Comparison of ENCODE assay signal across 8 cellular contexts in the genomic region with DNA sequence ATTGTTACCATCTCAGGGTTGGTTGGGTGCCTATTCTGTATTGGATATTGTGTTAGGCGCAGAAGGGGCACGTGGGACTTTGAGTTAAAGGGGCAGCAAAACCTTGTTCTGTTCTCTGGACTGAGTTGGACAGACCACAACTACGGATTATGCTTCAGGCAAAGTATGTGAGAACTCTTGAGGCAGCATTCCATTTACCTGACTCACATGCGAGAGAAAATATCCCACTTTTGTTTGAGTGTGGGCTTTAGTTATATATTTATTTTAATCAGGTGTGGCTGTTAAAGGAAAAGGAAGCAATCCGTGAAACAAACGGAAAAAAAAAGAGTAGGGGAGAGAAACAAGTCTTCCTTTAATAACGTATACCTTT. TPM values are rescaled to one million over a fixed set of nuclear protein-coding genes. Genes with fewer than 3 reads are reported as not detected.
A peak's percentile ranks its signal among the peaks of the same experiment; 100 is the strongest.
DNase-seq lines count a peak whose midpoint lies in the region.

No MANE protein-coding gene starts in this region.

- H3K4me1 Mint-ChIP-seq in activated CD4-positive, alpha-beta T cell treated with anti-CD3 and anti-CD28 coated beads, Interleukin-2, amount 10 ng/mL, durations not matched to agents 7 days and 5 days: peaks cover 21% of the 10 kb centered on the region

- no peak overlapping the region for H3K14ac ChIP-seq in neuronal stem cell (ENCODE audit: low read length)

- H3K9ac ChIP-seq in neuronal stem cell (ENCODE audit: low read depth, low read length, poor library complexity): no peak overlapping the region

- no peak overlapping the region for H2BK5ac ChIP-seq in neuronal stem cell (ENCODE audit: low read length)

- CTCF ChIA-PET in activated CD4-positive, alpha-beta T cell treated with anti-CD3 and anti-CD28 coated beads, Interleukin-2, amount 10 ng/mL, durations not matched to agents 7 days and 5 days (lab: Charles Lee): no interaction called here

- no peak overlapping the region for H2BK120ac ChIP-seq in neuronal stem cell (ENCODE audit: low read depth, low read length)

- H2BK12ac ChIP-seq in neuronal stem cell (ENCODE audit: low read length): no peak overlapping the region

- no peak overlapping the region for H3K4ac ChIP-seq in neuronal stem cell (ENCODE audit: low read length)

- H3K79me1 ChIP-seq in neuronal stem cell (ENCODE audit: low read depth, low read length): no peaks in the 10 kb centered on the region

- peaks cover 0 to 19% (median 4%) of the 10 kb centered on the region in 3 experiments for H3K27me3 ChIP-seq in neuronal stem cell (ENCODE audit: control insufficient read depth in 3 of 3, insufficient read depth in 3 of 3, low read depth in 1 of 3, low read length in 3 of 3)

- H3K23ac ChIP-seq in neuronal stem cell (ENCODE audit: low read depth, low read length, poor library complexity): no peak overlapping the region

- no peak overlapping the region for H4K91ac ChIP-seq in neuronal stem cell (ENCODE audit: low read depth, low read length, poor library complexity)

- POLR2A ChIA-PET in activated CD4-positive, alpha-beta T cell treated with anti-CD3 and anti-CD28 coated beads, Interleukin-2, amount 10 ng/mL, durations not matched to agents 7 days and 5 days (lab: Charles Lee): no interaction called here

- no peak for DNase-seq in activated CD4-positive, alpha-beta T cell treated with anti-CD3 and anti-CD28 coated beads, Interleukin-2, amount 10 ng/mL, durations not matched to agents 7 days and 5 days
- DNase-seq in activated CD4-positive, alpha-beta T cell treated with anti-CD3 and anti-CD28 coated beads, Interleukin-2, amount 50 U/mL, for 48 hours: no peak
- DNase-seq in SW 1271 (lab: John Stamatoyannopoulos, UW) (peak; percentile 18 to 66), fibroblast of peridontal ligament (ENCODE audit: extremely low read depth) (peak; percentile 67), neuronal stem cell (ENCODE audit: low spot score) (no peak), GDM1 (lab: John Stamatoyannopoulos, UW) (no peak), NCI-H2196 (lab: John Stamatoyannopoulos, UW; ENCODE audit: unreplicated experiment) (no peak)
- no peak for DNase-seq in activated CD4-positive, alpha-beta T cell treated with anti-CD3 and anti-CD28 coated beads for 4 hours

- H3K4me3 Mint-ChIP-seq in activated CD4-positive, alpha-beta T cell treated with anti-CD3 and anti-CD28 coated beads, Interleukin-2, amount 10 ng/mL, durations not matched to agents 7 days and 5 days: peak overlapping the region; percentile 96

- WGBS in neuronal stem cell (ENCODE audit: extremely low coverage in 2 of 2, insufficient read length in 2 of 2, insufficient replicate concordance in 1 of 2), 2 donors: no CpG with 5 or more reads among the region's 7 CpGs

- no peaks in the 10 kb centered on the region for H3K36me3 ChIP-seq in neuronal stem cell (replicated peaks in 1 of 2; ENCODE audit: control insufficient read depth in 2 of 2, insufficient read depth in 2 of 2, low read length in 2 of 2)

- H3K4me3 ChIP-seq in neuronal stem cell (ENCODE audit: low read length in 2 of 2): peak overlapping the region; percentile 77 to 93

- no peak overlapping the region for H3K27ac ChIP-seq in neuronal stem cell (replicated peaks; ENCODE audit: low read length)

- H4K8ac ChIP-seq in neuronal stem cell (ENCODE audit: low read depth, low read length): no peak overlapping the region

- no peaks in the 10 kb centered on the region for H3K9me3 Mint-ChIP-seq in activated CD4-positive, alpha-beta T cell treated with anti-CD3 and anti-CD28 coated beads, Interleukin-2, amount 10 ng/mL, durations not matched to agents 7 days and 5 days

- H3K36me3 Mint-ChIP-seq in activated CD4-positive, alpha-beta T cell treated with anti-CD3 and anti-CD28 coated beads, Interleukin-2, amount 10 ng/mL, durations not matched to agents 7 days and 5 days (ENCODE audit: low read depth): no peaks in the 10 kb centered on the region

- no peak overlapping the region for H2AK5ac ChIP-seq in neuronal stem cell (ENCODE audit: low read depth, low read length)

- H2AFZ ChIP-seq in neuronal stem cell (ENCODE audit: low read length): peak overlapping the region; percentile 99

- H3K9me3 ChIP-seq in neuronal stem cell (replicated peaks in 1 of 2; ENCODE audit: control insufficient read depth in 2 of 2, insufficient read depth in 1 of 2, low read depth in 1 of 2, low read length in 2 of 2): no peaks in the 10 kb centered on the region

- peaks cover 2 to 3% of the 10 kb centered on the region in 2 donors for H3K4me1 ChIP-seq in neuronal stem cell (ENCODE audit: control insufficient read depth in 2 of 2, insufficient read depth in 1 of 2, low read depth in 1 of 2, low read length in 2 of 2)

- no peak overlapping the region for H3K18ac ChIP-seq in neuronal stem cell (ENCODE audit: low read length)

- H3K27ac Mint-ChIP-seq in activated CD4-positive, alpha-beta T cell treated with anti-CD3 and anti-CD28 coated beads, Interleukin-2, amount 10 ng/mL, durations not matched to agents 7 days and 5 days: peak overlapping the region; percentile 90

- H3K27me3 Mint-ChIP-seq in activated CD4-positive, alpha-beta T cell treated with anti-CD3 and anti-CD28 coated beads, Interleukin-2, amount 10 ng/mL, durations not matched to agents 7 days and 5 days: peaks cover 6% of the 10 kb centered on the region

- H3K4me2 ChIP-seq in neuronal stem cell (ENCODE audit: insufficient read depth, low read length, poor library complexity, severe bottlenecking): peak overlapping the region; percentile 70

- no peak overlapping the region for H2BK15ac ChIP-seq in neuronal stem cell (ENCODE audit: low read length)

RNA-seq across cellular contexts. Expression of a gene that starts 0.6 kb away (rescaled TPM):
- 1 to 10 TPM; 2.1 to 2.6 TPM for total RNA-seq in activated CD4-positive, alpha-beta T cell treated with anti-CD3 and anti-CD28 coated beads, Interleukin-2, amount 10 ng/mL, durations not matched to agents 7 days and 5 days
- 6.4 TPM for polyA plus RNA-seq in neuronal stem cell (2013, experiment 1 of 2)
- polyA plus RNA-seq in neuronal stem cell (2013, experiment 2 of 2): 6.5 TPM

RNA-seq across cellular contexts. Expression of a gene that starts 17.0 kb away (rescaled TPM):
- 10 to 100 TPM; 31.5 to 31.8 TPM for total RNA-seq in activated CD4-positive, alpha-beta T cell treated with anti-CD3 and anti-CD28 coated beads, Interleukin-2, amount 10 ng/mL, durations not matched to agents 7 days and 5 days
- polyA plus RNA-seq in neuronal stem cell (2013, experiment 1 of 2): 10.3 TPM
- 10.8 TPM for polyA plus RNA-seq in neuronal stem cell (2013, experiment 2 of 2)

Comparison
In these comparisons a context has a peak if more than half of its experiments do, and no peak if none do; other contexts are left out.
1. DNase-seq: peak in SW 1271 (2 of 2) and fibroblast of peridontal ligament (single experiment); none in activated CD4-positive, alpha-beta T cell treated with anti-CD3 and anti-CD28 coated beads, Interleukin-2, amount 10 ng/mL, durations not matched to agents 7 days and 5 days (single experiment), activated CD4-positive, alpha-beta T cell treated with anti-CD3 and anti-CD28 coated beads, Interleukin-2, amount 50 U/mL, for 48 hours (0 of 2), neuronal stem cell (single experiment), GDM1 (single experiment), activated CD4-positive, alpha-beta T cell treated with anti-CD3 and anti-CD28 coated beads for 4 hours (0 of 2) and NCI-H2196 (single experiment).